In genomic region chr9:124197177-124198095, GRCh38 we compare ENCODE assay signal across 9 cellular contexts.
DNase-seq lines count a peak whose midpoint lies in the region; ATAC-seq and TF ChIP-seq lines count a peak whose summit lies in the region.
"Had no signal": no experiment of that assay in that cellular context is flagged by ENCODE, and none has a peak within 500 bp of the region (broad histone marks: within the 10 kb centered on the region; RNA-seq: fewer than 3 reads in every experiment).

No MANE protein-coding gene starts in this region.

- peak overlapping the region; percentile 18 for H3K4me3 ChIP-seq in GM12875 (ENCODE audit: low read depth, low read length)
- H3K4me3 ChIP-seq in gastrocnemius medialis: no peak overlapping the region
- H3K4me3 ChIP-seq: adrenal gland had no signal

- H3K27me3 ChIP-seq in gastrocnemius medialis: no peaks in the 10 kb centered on the region
- H3K27me3 ChIP-seq: adrenal gland had no signal

- H3K36me3 Mint-ChIP-seq in IgD-negative memory B cell (peaks cover 3% of the 10 kb centered on the region), MCF 10A (ENCODE audit: insufficient read depth, unreplicated experiment) (no peaks in the 10 kb centered on the region)

- TF ChIP-seq POLR2A in gastrocnemius medialis (IDR thresholded peaks at IDR 0.05): no peak

- peak overlapping the region; percentile 11 to 94 (median 79) for H3K4me3 Mint-ChIP-seq in IgD-negative memory B cell
- H3K4me3 Mint-ChIP-seq in MCF 10A (ENCODE audit: unreplicated experiment): no peak overlapping the region

- H3K9me3 Mint-ChIP-seq in IgD-negative memory B cell (peaks cover 5 to 12% (median 6%) of the 10 kb centered on the region in 3 donors), MCF 10A (ENCODE audit: unreplicated experiment) (peaks cover 15% of the 10 kb centered on the region)

- H3K4me1 Mint-ChIP-seq in IgD-negative memory B cell (peaks cover 29 to 40% (median 39%) of the 10 kb centered on the region in 3 donors), MCF 10A (ENCODE audit: insufficient read depth, unreplicated experiment) (no peaks in the 10 kb centered on the region)

- no TSS peak for BruUV-seq in MCF 10A (replicated peaks; lab: Mats Ljungman, UMichigan)

- DNase-seq in globus pallidus (ENCODE audit: low spot score) (peak; percentile 50), NCI-H1694 (lab: John Stamatoyannopoulos, UW) (no peak), gastrocnemius medialis (no peak), MCF 10A (ENCODE audit: unreplicated experiment) (no peak)
- no peak for DNase-seq in activated naive CD4-positive, alpha-beta T cell treated with anti-CD3 and anti-CD28 coated beads, Interleukin-2, amount 50 U/mL, for 16 hours

- ATAC-seq in GM21447 (IDR thresholded peaks at IDR 0.05; ENCODE audit: unreplicated experiment) (peak; percentile 48), gastrocnemius medialis (no peak)

- CTCF ChIA-PET in MCF 10A (lab: Yijun Ruan, JAX): interaction anchor here (0.7 kb wide), 1 partner anchor 486 kb away, joined by 3 read pairs; no protein-coding TSS in a partner anchor

- intact Hi-C loops in gastrocnemius medialis (cut with DNase I; ENCODE audit: low total_unique reads) (no loop called here), MCF 10A (cut with micrococcal nuclease) (no loop called here)

- H3K36me3 ChIP-seq in gastrocnemius medialis: no peaks in the 10 kb centered on the region
- H3K36me3 ChIP-seq: adrenal gland had no signal

- peaks cover 0 to 4% (median 0%) of the 10 kb centered on the region in 3 donors for H3K9me3 ChIP-seq in gastrocnemius medialis
- H3K9me3 ChIP-seq: adrenal gland had no signal

- POLR2A ChIA-PET in MCF 10A (lab: Yijun Ruan, JAX): interaction anchor here (0.6 kb wide), 1 partner anchor 14 kb away, joined by 4 read pairs; no protein-coding TSS in a partner anchor

- H3K27me3 Mint-ChIP-seq in IgD-negative memory B cell (no peaks in the 10 kb centered on the region), MCF 10A (ENCODE audit: insufficient read depth, unreplicated experiment) (peaks cover 46% of the 10 kb centered on the region)

- TF ChIP-seq CTCF in GM12875 (IDR thresholded peaks at IDR 0.05; ENCODE audit: borderline replicate concordance, insufficient read depth, low read depth, low read length): 0 out of 2 replicates have a peak, but pooled peaks have one; percentile 10
- TF ChIP-seq CTCF in gastrocnemius medialis (IDR thresholded peaks at IDR 0.05 in 4 of 5, conservative IDR thresholded peaks at IDR 0.05 in 1 of 5): no peak
- TF ChIP-seq CTCF in MCF 10A (IDR thresholded peaks at IDR 0.05; ENCODE audit: unreplicated experiment): no peak

- H3K27ac Mint-ChIP-seq in IgD-negative memory B cell (peak overlapping the region; percentile 78 to 97 (median 94)), MCF 10A (ENCODE audit: low read depth, unreplicated experiment) (no peak overlapping the region)

- H3K4me1 ChIP-seq in gastrocnemius medialis: no peaks in the 10 kb centered on the region
- H3K4me1 ChIP-seq: adrenal gland had no signal

- in situ Hi-C loops in gastrocnemius medialis (cut with MboI; ENCODE audit: low sequenced_read_pairs in 4 of 4): no loop called here

- no peak overlapping the region for H3K27ac ChIP-seq in gastrocnemius medialis
- H3K27ac ChIP-seq: adrenal gland had no signal
